ENCODE assay signal across 9 cellular contexts in genomic region chr17:45942284-45942683, GRCh38. TPM values are rescaled to one million over a fixed set of nuclear protein-coding genes. Genes with fewer than 3 reads are reported as not detected.
A peak's percentile ranks its signal among the peaks of the same experiment; 100 is the strongest.
DNase-seq lines count a peak whose midpoint lies in the region; ATAC-seq and TF ChIP-seq lines count a peak whose summit lies in the region.
"Had no signal": no experiment of that assay in that cellular context is flagged by ENCODE, and none has a peak within 500 bp of the region (broad histone marks: within the 10 kb centered on the region; RNA-seq: fewer than 3 reads in every experiment).

No MANE protein-coding gene starts in this region.

- DNase-seq in COLO668 (lab: John Stamatoyannopoulos, UW; ENCODE audit: unreplicated experiment) (peak; percentile 18), NCI-H446 treated with DMSO at 0.1 percent for 48 hours (lab: John Stamatoyannopoulos, UW) (peak; percentile 96), fibroblast of villous mesenchyme (ENCODE audit: low read depth) (peak; percentile 40), omental fat pad (ENCODE audit: low spot score) (no peak), chondrocyte (ENCODE audit: low spot score) (no peak)
- no peak for DNase-seq in CD4-positive, alpha-beta memory T cell
- DNase-seq in naive thymus-derived CD4-positive, alpha-beta T cell, result no peak
- DNase-seq: Caco-2 had no signal

- CTCF ChIA-PET in CD4-positive, alpha-beta memory T cell (lab: Charles Lee; ENCODE audit: partially characterized antibody), result no interaction called here
- CTCF ChIA-PET in naive thymus-derived CD4-positive, alpha-beta T cell (lab: Charles Lee), result no interaction called here

- no peaks in the 10 kb centered on the region for H3K27me3 ChIP-seq in CD4-positive, alpha-beta memory T cell (ENCODE audit: insufficient read depth, low read length)
- no peaks in the 10 kb centered on the region for H3K27me3 ChIP-seq in naive thymus-derived CD4-positive, alpha-beta T cell (ENCODE audit: control insufficient read depth in 2 of 2, insufficient read depth in 2 of 2, low read length in 2 of 2)

- H3K36me3 Mint-ChIP-seq in chondrocyte (ENCODE audit: low read depth), result no peaks in the 10 kb centered on the region
- H3K36me3 Mint-ChIP-seq in CD4-positive, alpha-beta memory T cell, result no peaks in the 10 kb centered on the region
- H3K36me3 Mint-ChIP-seq in naive thymus-derived CD4-positive, alpha-beta T cell, result no peaks in the 10 kb centered on the region

- H3K4me1 Mint-ChIP-seq in chondrocyte (ENCODE audit: low read depth), result peaks cover 5% of the 10 kb centered on the region
- peaks cover 0 to 5% (median 0%) of the 10 kb centered on the region in 4 donors for H3K4me1 Mint-ChIP-seq in CD4-positive, alpha-beta memory T cell
- peaks cover 0 to 12% (median 2%) of the 10 kb centered on the region in 7 donors for H3K4me1 Mint-ChIP-seq in naive thymus-derived CD4-positive, alpha-beta T cell

- no peaks in the 10 kb centered on the region for H3K4me1 ChIP-seq in CD4-positive, alpha-beta memory T cell (ENCODE audit: insufficient read depth, low read length)
- H3K4me1 ChIP-seq in naive thymus-derived CD4-positive, alpha-beta T cell (ENCODE audit: control insufficient read depth in 2 of 2, insufficient read depth in 2 of 2, low read length in 2 of 2), result no peaks in the 10 kb centered on the region
- H3K4me1 ChIP-seq: Caco-2 had no signal

- H3K36me3 ChIP-seq in CD4-positive, alpha-beta memory T cell (ENCODE audit: insufficient read depth, low read length), result no peaks in the 10 kb centered on the region
- H3K36me3 ChIP-seq in naive thymus-derived CD4-positive, alpha-beta T cell (ENCODE audit: control insufficient read depth in 2 of 3, insufficient read depth in 3 of 3, low read length in 3 of 3), result no peaks in the 10 kb centered on the region

- intact Hi-C loops in CD4-positive, alpha-beta memory T cell (cut with micrococcal nuclease), result no loop called here
- intact Hi-C loops in naive thymus-derived CD4-positive, alpha-beta T cell (cut with micrococcal nuclease), result loop anchor here in 1 of 2 donors (10.0 kb wide), 1 partner anchor 47 kb away; the partner anchor contains the start of gene MAPT

- peaks cover 34% of the 10 kb centered on the region for H3K27me3 Mint-ChIP-seq in chondrocyte (ENCODE audit: low read depth)
- peaks cover 6 to 13% of the 10 kb centered on the region in 2 donors for H3K27me3 Mint-ChIP-seq in CD4-positive, alpha-beta memory T cell
- H3K27me3 Mint-ChIP-seq in naive thymus-derived CD4-positive, alpha-beta T cell, result peaks cover 16 to 41% (median 23%) of the 10 kb centered on the region in 5 donors

- no peaks in the 10 kb centered on the region for H3K9me3 ChIP-seq in CD4-positive, alpha-beta memory T cell (ENCODE audit: control insufficient read depth in 1 of 2, low read length in 2 of 2)
- no peaks in the 10 kb centered on the region for H3K9me3 ChIP-seq in naive thymus-derived CD4-positive, alpha-beta T cell (ENCODE audit: control insufficient read depth in 2 of 3, low read length in 3 of 3)
- H3K9me3 ChIP-seq: Caco-2 had no signal

- H3K9me3 Mint-ChIP-seq in chondrocyte (ENCODE audit: low read depth), result no peaks in the 10 kb centered on the region
- H3K9me3 Mint-ChIP-seq in CD4-positive, alpha-beta memory T cell, result peaks cover 0 to 2% (median 0%) of the 10 kb centered on the region in 8 donors
- peaks cover 0 to 4% (median 0%) of the 10 kb centered on the region in 11 donors for H3K9me3 Mint-ChIP-seq in naive thymus-derived CD4-positive, alpha-beta T cell

- no peak overlapping the region for H3K27ac ChIP-seq in CD4-positive, alpha-beta memory T cell (ENCODE audit: low read depth, low read length)
- H3K27ac ChIP-seq in naive thymus-derived CD4-positive, alpha-beta T cell (ENCODE audit: low read depth, low read length), result no peak overlapping the region

- H3K4me3 ChIP-seq in fibroblast of villous mesenchyme (ENCODE audit: low read depth, low read length), result no peak overlapping the region
- no peak overlapping the region for H3K4me3 ChIP-seq in CD4-positive, alpha-beta memory T cell (ENCODE audit: low read length in 2 of 2)
- H3K4me3 ChIP-seq in naive thymus-derived CD4-positive, alpha-beta T cell (ENCODE audit: low read length), result no peak overlapping the region

- ATAC-seq in omental fat pad (ENCODE audit: low FRiP score) (peak; percentile 65), GM18873 (IDR thresholded peaks at IDR 0.05; ENCODE audit: low FRiP score, unreplicated experiment) (no peak)
- ATAC-seq in naive thymus-derived CD4-positive, alpha-beta T cell, result no peak

- H3K27ac Mint-ChIP-seq in chondrocyte (ENCODE audit: unreplicated experiment), result no peak overlapping the region
- no peak overlapping the region for H3K27ac Mint-ChIP-seq in CD4-positive, alpha-beta memory T cell
- no peak overlapping the region for H3K27ac Mint-ChIP-seq in naive thymus-derived CD4-positive, alpha-beta T cell

- TF ChIP-seq CTCF in fibroblast of villous mesenchyme (IDR thresholded peaks at IDR 0.05; ENCODE audit: insufficient read depth, low read depth, low read length), result no peak
- no peak for TF ChIP-seq CTCF in omental fat pad (IDR thresholded peaks at IDR 0.05)
- TF ChIP-seq CTCF in chondrocyte (IDR thresholded peaks at IDR 0.05), result no peak

- H3K4me3 Mint-ChIP-seq in chondrocyte (ENCODE audit: unreplicated experiment), result no peak overlapping the region
- H3K4me3 Mint-ChIP-seq in CD4-positive, alpha-beta memory T cell, result no peak overlapping the region
- H3K4me3 Mint-ChIP-seq in naive thymus-derived CD4-positive, alpha-beta T cell, result no peak overlapping the region

- POLR2A ChIA-PET in CD4-positive, alpha-beta memory T cell (lab: Charles Lee; ENCODE audit: partially characterized antibody), result no interaction called here
- POLR2A ChIA-PET in naive thymus-derived CD4-positive, alpha-beta T cell (lab: Charles Lee), result no interaction called here

RNA-seq across cellular contexts. Expression of gene MAPT, which starts 47.9 kb away (rescaled TPM):
- under 0.01 TPM in 1 of 2 replicates, not detected in the other for total RNA-seq in fibroblast of villous mesenchyme
- total RNA-seq in omental fat pad, result 10 to 100 TPM in 1 of 4 donors, 1 to 10 TPM in 3; 4.3 to 18.2 (median 6.4) TPM
- total RNA-seq in chondrocyte, result 2.9 to 6.1 TPM (median 4.5 TPM) in 3 replicates
- 1 to 10 TPM; 1.9 to 2.1 TPM for total RNA-seq in CD4-positive, alpha-beta memory T cell
- under 1 TPM; 0.22 to 0.39 TPM for polyA plus RNA-seq in CD4-positive, alpha-beta memory T cell
- 1 to 10 TPM in 3 of 5 experiments, under 1 TPM in 2; 0.27 to 1.3 (median 1.1) TPM for total RNA-seq in naive thymus-derived CD4-positive, alpha-beta T cell
- under 1 TPM; 0.12 to 0.80 TPM for polyA plus RNA-seq in naive thymus-derived CD4-positive, alpha-beta T cell

RNA-seq across cellular contexts. Expression of gene STH, which starts 56.8 kb away (rescaled TPM):
- not detected in 2 replicates for total RNA-seq in fibroblast of villous mesenchyme
- total RNA-seq in omental fat pad, result not detected
- not detected in 3 replicates for total RNA-seq in chondrocyte
- total RNA-seq in CD4-positive, alpha-beta memory T cell, result not detected
- not detected for polyA plus RNA-seq in CD4-positive, alpha-beta memory T cell
- not detected for total RNA-seq in naive thymus-derived CD4-positive, alpha-beta T cell
- not detected for polyA plus RNA-seq in naive thymus-derived CD4-positive, alpha-beta T cell
- total RNA-seq: Caco-2 had no signal

Comparison
In these comparisons a context has a peak if more than half of its experiments do, and no peak if none do; other contexts are left out.
1. DNase-seq: peak in COLO668 (single experiment), NCI-H446 treated with DMSO at 0.1 percent for 48 hours (single experiment) and fibroblast of villous mesenchyme (single experiment); none in omental fat pad (single experiment), chondrocyte (single experiment), CD4-positive, alpha-beta memory T cell (0 of 5) and naive thymus-derived CD4-positive, alpha-beta T cell (0 of 9).